In genomic region chr20:23409800-23410199, GRCh38 we compare ENCODE assay signal across 22 cellular contexts. TPM values are rescaled to one million over a fixed set of nuclear protein-coding genes. Genes with fewer than 3 reads are reported as not detected.
DNase-seq lines count a peak whose midpoint lies in the region; ATAC-seq, FAIRE-seq and TF ChIP-seq lines count a peak whose summit lies in the region.
"Had no signal": no experiment of that assay in that cellular context is flagged by ENCODE, and none has a peak within 500 bp of the region (broad histone marks: within the 10 kb centered on the region; RNA-seq: fewer than 3 reads in every experiment).

No MANE protein-coding gene starts in this region.

- no peak for FAIRE-seq in H1 (lab: Jason Lieb, UNC)
- FAIRE-seq: A549, D721Med, G401.6, GM12891 had no signal

- no peaks in the 10 kb centered on the region for H3K23me2 ChIP-seq in H1 (ENCODE audit: low read depth, low read length)

- WGBS in H1 (ENCODE audit: extremely low coverage in 1 of 2, insufficient coverage in 1 of 2, insufficient read length in 1 of 2, insufficient replicate concordance in 2 of 2, low coverage in 1 of 2, low lambda C conversion rate in 2 of 2, missing lambda C conversion rate in 1 of 2), 2 experiments: 77% methylated on average over 3 of the region's 3 CpGs; no CpG with 5 or more reads in 1 of the 2 experiments
- no CpG with 5 or more reads among the region's 3 CpGs for whole genome bisulfite sequencing in mesendoderm (ENCODE audit: extremely low coverage, insufficient coverage, low lambda C conversion rate)

- no peak for TF ChIP-seq CTCF in GM23338 (conservative IDR thresholded peaks at IDR 0.05; ENCODE audit: low read depth in 2 of 2)
- TF ChIP-seq CTCF in H1 (IDR thresholded peaks at IDR 0.05; ENCODE audit: control extremely low read depth in 1 of 3, insufficient read depth in 1 of 3, low read depth in 1 of 3, low read length in 3 of 3): no peak

- H2AFZ ChIP-seq in GM23338 (no peak overlapping the region), H1 (ENCODE audit: low read length) (no peak overlapping the region)

- H3K4me1 ChIP-seq in GM23338 (ENCODE audit: insufficient read depth): peaks cover 17% of the 10 kb centered on the region
- peaks cover 0 to 3% (median 1%) of the 10 kb centered on the region in 4 experiments; a peak in 3 of 7 replicates for H3K4me1 ChIP-seq in H1 (replicated peaks in 1 of 4; ENCODE audit: control insufficient read depth in 3 of 4, insufficient read depth in 4 of 4, low read length in 3 of 4)
- no peaks in the 10 kb centered on the region for H3K4me1 ChIP-seq in mesendoderm (ENCODE audit: control insufficient read depth, low read depth, low read length)

- CTCF ChIA-PET in H1 (lab: Charles Lee; ENCODE audit: partially characterized antibody): interaction anchor here (0.7 to 1.5 kb wide), 5 partner anchors 10 to 37 kb away, joined by 3 to 5 read pairs (median 3); partner anchors contain the start of gene NAPB

- no peaks in the 10 kb centered on the region for H3K36me3 ChIP-seq in GM23338 (ENCODE audit: insufficient read depth)
- no peaks in the 10 kb centered on the region for H3K36me3 ChIP-seq in H1 (ENCODE audit: control insufficient read depth in 2 of 4, insufficient read depth in 4 of 4, low read length in 3 of 4)
- H3K36me3 ChIP-seq in mesendoderm (ENCODE audit: control insufficient read depth, insufficient read depth, low read length): no peaks in the 10 kb centered on the region
- H3K36me3 ChIP-seq: HAP-1 had no signal

- H3K4me3 ChIP-seq in GM23338 (no peak overlapping the region), H1 (ENCODE audit: extremely low read depth in 1 of 4, insufficient read depth in 2 of 4, low read depth in 3 of 4, low read length in 4 of 4) (no peak overlapping the region), mesendoderm (ENCODE audit: low read length) (no peak overlapping the region)
- peak overlapping the region; percentile 8 for H3K4me3 ChIP-seq in Jurkat, Clone E6-1 (ENCODE audit: low read length)
- H3K4me3 ChIP-seq: A549, HAP-1 had no signal

- H3K27ac Mint-ChIP-seq in GM23338: no peak overlapping the region
- H3K27ac Mint-ChIP-seq: CD8-positive, alpha-beta T cell had no signal

- no peak overlapping the region for H3K27ac ChIP-seq in GM23338 (ENCODE audit: low read depth)
- H3K27ac ChIP-seq in H1 (ENCODE audit: low read depth, low read length): no peak overlapping the region
- no peak overlapping the region for H3K27ac ChIP-seq in mesendoderm (ENCODE audit: low read depth, low read length)
- H3K27ac ChIP-seq: A549 had no signal

- no peak overlapping the region for H4K91ac ChIP-seq in H1 (replicated peaks; ENCODE audit: insufficient read length, low read length)

- H3K18ac ChIP-seq in H1 (ENCODE audit: extremely low read depth, low read length): no peak overlapping the region
- H3K18ac ChIP-seq in mesendoderm (ENCODE audit: low read length): no peak overlapping the region

- no peak for TF ChIP-seq POLR2A in H1 (IDR thresholded peaks at IDR 0.05; ENCODE audit: control extremely low read depth in 1 of 2, low read depth in 2 of 2, low read length in 2 of 2)

- H3K9me2 ChIP-seq in GM23338 (ENCODE audit: insufficient read depth): no peaks in the 10 kb centered on the region

- no peaks in the 10 kb centered on the region for H3K27me3 Mint-ChIP-seq in GM23338 (ENCODE audit: insufficient read depth, low read depth, poor library complexity)
- H3K27me3 Mint-ChIP-seq: IgD-negative memory B cell had no signal

- no peak overlapping the region for H2BK20ac ChIP-seq in H1 (ENCODE audit: low read length)

- POLR2A ChIA-PET in H1 (lab: Charles Lee; ENCODE audit: partially characterized antibody): interaction anchor here (0.8 to 1.5 kb wide), 2 partner anchors 9 to 12 kb away, joined by 3 to 4 read pairs; partner anchors contain the start of gene NAPB

- H3K4me1 Mint-ChIP-seq in GM23338: peaks cover 13% of the 10 kb centered on the region; the same call in 2 of the 3 replicates

- no peak overlapping the region for H3K14ac ChIP-seq in H1 (ENCODE audit: insufficient read length)

- H3K36me3 Mint-ChIP-seq in GM23338 (ENCODE audit: low read depth): no peaks in the 10 kb centered on the region
- H3K36me3 Mint-ChIP-seq: IgD-negative memory B cell had no signal

- no peaks in the 10 kb centered on the region for H3K9me3 Mint-ChIP-seq in GM23338
- H3K9me3 Mint-ChIP-seq: CD14-positive monocyte; CD8-positive, alpha-beta T cell; IgD-negative memory B cell had no signal

- H3K4me3 Mint-ChIP-seq in GM23338: no peak overlapping the region
- H3K4me3 Mint-ChIP-seq: CD14-positive monocyte; CD8-positive, alpha-beta T cell; IgD-negative memory B cell had no signal

- no peaks in the 10 kb centered on the region for H3K27me3 ChIP-seq in GM23338 (ENCODE audit: insufficient read depth)
- no peaks in the 10 kb centered on the region for H3K27me3 ChIP-seq in H1 (replicated peaks in 1 of 4; ENCODE audit: control insufficient read depth in 3 of 4, extremely low read depth in 1 of 4, insufficient read depth in 3 of 4, low read length in 3 of 4)
- no peaks in the 10 kb centered on the region for H3K27me3 ChIP-seq in mesendoderm (ENCODE audit: insufficient read depth, low read length, poor library complexity)

- H4K8ac ChIP-seq in H1 (ENCODE audit: extremely low read depth, insufficient read depth, low read length): no peak overlapping the region
- H4K8ac ChIP-seq in mesendoderm (ENCODE audit: low read depth, low read length): no peak overlapping the region

- no peaks in the 10 kb centered on the region for H3K9me3 ChIP-seq in H1 (ENCODE audit: insufficient read depth in 2 of 2, low read depth in 1 of 2, low read length in 1 of 2)
- H3K9me3 ChIP-seq: A549, HAP-1 had no signal

- ATAC-seq in GM23338: peak; percentile 61
- ATAC-seq in GM19328 (IDR thresholded peaks at IDR 0.05; ENCODE audit: unreplicated experiment): no peak
- ATAC-seq: A549; CD8-positive, alpha-beta T cell had no signal

- H3K4ac ChIP-seq in H1 (replicated peaks; ENCODE audit: insufficient read length, low read depth, low read length): no peak overlapping the region
- H3K4ac ChIP-seq in mesendoderm (ENCODE audit: low read depth, low read length): no peak overlapping the region

- H2BK15ac ChIP-seq in H1 (ENCODE audit: low read length) (no peak overlapping the region), mesendoderm (replicated peaks; ENCODE audit: low read depth) (no peak overlapping the region)

- H3F3A ChIP-seq in GM23338 (replicated peaks; ENCODE audit: low read depth): no peaks in the 10 kb centered on the region

- DNase-seq in GM23338 (ENCODE audit: low spot score) (peak; percentile 11), H1 (ENCODE audit: low read depth in 1 of 2, low spot score in 2 of 2) (no peak), mesendoderm (no peak), NCI-H1694 treated with DMSO at 0.1 percent for 48 hours (lab: John Stamatoyannopoulos, UW) (no peak), glomerular visceral epithelial cell (ENCODE audit: extremely low spot score) (no peak)
- no peak for DNase-seq in Jurkat, Clone E6-1 (ENCODE audit: low read depth, low spot score)
- DNase-seq: CD8-positive, alpha-beta T cell; COR-L47; DMS153; DMS79 treated with DMSO at 0.1 percent for 48 hours; EL; GOT3 had no signal

- no peak overlapping the region for H3K4me2 ChIP-seq in GM23338
- H3K4me2 ChIP-seq in H1 (ENCODE audit: insufficient read depth in 1 of 2, low read depth in 2 of 2, low read length in 2 of 2): no peak overlapping the region
- no peak overlapping the region for H3K4me2 ChIP-seq in mesendoderm (ENCODE audit: low read length)
- H3K4me2 ChIP-seq: A549 had no signal

- H3K79me1 ChIP-seq in H1 (ENCODE audit: low read depth, low read length) (0 out of 2 replicates have a peak, but pooled peaks cover 6% of the 10 kb centered on the region), mesendoderm (ENCODE audit: low read length) (peaks cover 21% of the 10 kb centered on the region)

- no peak overlapping the region for H2BK120ac ChIP-seq in H1 (replicated peaks; ENCODE audit: low read depth, low read length)
- H2BK120ac ChIP-seq in mesendoderm (ENCODE audit: low read depth, low read length): no peak overlapping the region

- no peak overlapping the region for H2BK12ac ChIP-seq in H1 (ENCODE audit: low read depth, low read length)

- no peak for TF ChIP-seq RAD21 in H1 (IDR thresholded peaks at IDR 0.05 in 1 of 2, conservative IDR thresholded peaks at IDR 0.05 in 1 of 2; ENCODE audit: low read depth in 2 of 2, low read length in 2 of 2)

- H3K9ac ChIP-seq in H1 (replicated peaks in 1 of 4; ENCODE audit: extremely low read depth in 1 of 4, low read depth in 3 of 4, low read length in 3 of 4) (no peak overlapping the region), mesendoderm (ENCODE audit: low read length) (peak overlapping the region; percentile 24)

- H2BK5ac ChIP-seq in H1 (ENCODE audit: low read depth, low read length) (no peak overlapping the region), mesendoderm (ENCODE audit: low read length) (no peak overlapping the region)

- no peak overlapping the region for H3K56ac ChIP-seq in H1 (replicated peaks; ENCODE audit: insufficient read length, low read depth, low read length)
- no peak overlapping the region for H3K56ac ChIP-seq in mesendoderm (ENCODE audit: low read length)

- H4K5ac ChIP-seq in H1 (ENCODE audit: insufficient read length, low read depth, low read length) (no peak overlapping the region), mesendoderm (ENCODE audit: low read length) (no peak overlapping the region)

- H4K20me1 ChIP-seq in GM23338 (replicated peaks; ENCODE audit: insufficient read depth) (peaks cover 54% of the 10 kb centered on the region), H1 (replicated peaks in 1 of 2; ENCODE audit: control insufficient read depth in 1 of 2, insufficient read depth in 2 of 2, low read length in 2 of 2) (peaks cover 5 to 19% of the 10 kb centered on the region in 2 experiments)

- peaks cover 100% of the 10 kb centered on the region for H3K79me2 ChIP-seq in GM23338 (replicated peaks; ENCODE audit: insufficient read depth)
- H3K79me2 ChIP-seq in H1 (ENCODE audit: control insufficient read depth in 1 of 2, insufficient read depth in 2 of 2, low read length in 2 of 2): peaks cover 8 to 99% of the 10 kb centered on the region in 2 experiments
- peaks cover 33% of the 10 kb centered on the region for H3K79me2 ChIP-seq in mesendoderm (ENCODE audit: control insufficient read depth, insufficient read depth, low read length)

- H2AK5ac ChIP-seq in H1 (ENCODE audit: low read depth, low read length) (no peak overlapping the region), mesendoderm (ENCODE audit: low read length) (no peak overlapping the region)

- TF ChIP-seq EP300 in H1 (IDR thresholded peaks at IDR 0.05; ENCODE audit: borderline replicate concordance in 1 of 2, low read depth in 2 of 2, low read length in 2 of 2): no peak

- H3K23ac ChIP-seq in H1 (ENCODE audit: insufficient read length): no peak overlapping the region
- H3K23ac ChIP-seq in mesendoderm (ENCODE audit: low read length): no peak overlapping the region

RNA-seq across cellular contexts. Expression of gene NAPB, which starts 11.5 kb away (rescaled TPM):
- 12.9 and 18.1 TPM in 2 replicates for total RNA-seq in GM23338 (2014; rRNA removed; shearing (Covaris generic))
- polyA plus RNA-seq in GM23338 (2016; fragmentation: Nextera tagmentation; extraction: Ambion mirVana): 7.3 and 8.1 TPM in 2 replicates
- 8.5 TPM for polyA plus RNA-seq in Jurkat, Clone E6-1 (2012; ENCODE audit: insufficient read depth, insufficient read length)
- total RNA-seq in H1 (2021; fragmentation: NEBNext Ultra II Directional; extraction: Animal tissue kit (Norgen Biotek cat#: 25700)): 12.3 and 12.8 TPM in 2 replicates
- 3.5 and 6.2 TPM in 2 replicates for polyA plus RNA-seq in H1 (2011; rRNA removed)
- 9.2 TPM for polyA plus RNA-seq in H1 (2011; cell fraction: cytosol; rRNA removed)
- 4.4 TPM for polyA plus RNA-seq in H1 (2011; cell fraction: nucleus; rRNA removed)
- polyA plus RNA-seq in H1 (2012, experiment 1 of 2): 6.8 to 9.9 TPM (median 8.6 TPM) in 4 replicates
- 0.73 TPM for polyA plus RNA-seq in H1 (2012, experiment 2 of 2)
- polyA plus RNA-seq in H1 (2013, experiment 1 of 2): 6.0 TPM
- 5.6 TPM for polyA plus RNA-seq in H1 (2013, experiment 2 of 2)
- polyA minus RNA-seq in H1 (2011; rRNA and poly(A)+ RNA removed): 7.5 and 9.9 TPM in 2 replicates
- polyA minus RNA-seq in H1 (2011; cell fraction: cytosol; rRNA and poly(A)+ RNA removed): 7.9 TPM
- polyA minus RNA-seq in H1 (2011; cell fraction: nucleus; rRNA and poly(A)+ RNA removed): 18.6 TPM
- 4.2 TPM for polyA plus RNA-seq in mesendoderm (2013, experiment 1 of 2)
- polyA plus RNA-seq in mesendoderm (2013, experiment 2 of 2): 4.4 TPM

RNA-seq across cellular contexts. Expression of gene CSTL1, which starts 29.7 kb away (rescaled TPM):
- not detected in 2 replicates for total RNA-seq in GM23338 (2014; rRNA removed; shearing (Covaris generic))
- not detected in 2 replicates for polyA plus RNA-seq in GM23338 (2016; fragmentation: Nextera tagmentation; extraction: Ambion mirVana)
- polyA plus RNA-seq in Jurkat, Clone E6-1 (2012; ENCODE audit: insufficient read depth, insufficient read length): not detected
- total RNA-seq in H1 (2021; fragmentation: NEBNext Ultra II Directional; extraction: Animal tissue kit (Norgen Biotek cat#: 25700)): not detected in 2 replicates
- not detected in 2 replicates for polyA plus RNA-seq in H1 (2011; rRNA removed)
- polyA plus RNA-seq in H1 (2011; cell fraction: cytosol; rRNA removed): not detected
- polyA plus RNA-seq in H1 (2011; cell fraction: nucleus; rRNA removed): not detected
- not detected in 4 replicates for polyA plus RNA-seq in H1 (2012, experiment 1 of 2)
- not detected for polyA plus RNA-seq in H1 (2012, experiment 2 of 2)
- not detected for polyA plus RNA-seq in H1 (2013, experiment 1 of 2)
- polyA plus RNA-seq in H1 (2013, experiment 2 of 2): not detected
- polyA minus RNA-seq in H1 (2011; rRNA and poly(A)+ RNA removed): not detected in 2 replicates
- not detected for polyA minus RNA-seq in H1 (2011; cell fraction: cytosol; rRNA and poly(A)+ RNA removed)
- polyA minus RNA-seq in H1 (2011; cell fraction: nucleus; rRNA and poly(A)+ RNA removed): not detected
- polyA plus RNA-seq in mesendoderm (2013, experiment 1 of 2): not detected
- polyA plus RNA-seq in mesendoderm (2013, experiment 2 of 2): not detected
- total RNA-seq: CD8-positive, alpha-beta T cell; HT-29 had no signal
- polyA plus RNA-seq: A549, BJ, CD14-positive monocyte, IgD-negative memory B cell had no signal

RNA-seq across cellular contexts. Expression of gene CST11, which starts 42.9 kb away (rescaled TPM):
- total RNA-seq in GM23338 (2014; rRNA removed; shearing (Covaris generic)): not detected in 2 replicates
- polyA plus RNA-seq in GM23338 (2016; fragmentation: Nextera tagmentation; extraction: Ambion mirVana) (0.73 TPM in 1 of 2 replicates, not detected in the other), H1 (2011; rRNA removed) (0.72 and 2.0 TPM in 2 replicates)
- not detected for polyA plus RNA-seq in Jurkat, Clone E6-1 (2012; ENCODE audit: insufficient read depth, insufficient read length)
- not detected in 2 replicates for total RNA-seq in H1 (2021; fragmentation: NEBNext Ultra II Directional; extraction: Animal tissue kit (Norgen Biotek cat#: 25700))
- polyA plus RNA-seq in H1 (2011; cell fraction: cytosol; rRNA removed): 1.2 TPM
- 0.81 TPM for polyA plus RNA-seq in H1 (2011; cell fraction: nucleus; rRNA removed)
- polyA plus RNA-seq in H1 (2012, experiment 1 of 2): 0.79 to 2.8 TPM (median 2.4 TPM) in 4 replicates
- not detected for polyA plus RNA-seq in H1 (2012, experiment 2 of 2)
- not detected for polyA plus RNA-seq in H1 (2013, experiment 1 of 2)
- polyA plus RNA-seq in H1 (2013, experiment 2 of 2): 0.22 TPM
- not detected in 2 replicates for polyA minus RNA-seq in H1 (2011; rRNA and poly(A)+ RNA removed)
- not detected for polyA minus RNA-seq in H1 (2011; cell fraction: cytosol; rRNA and poly(A)+ RNA removed)
- polyA minus RNA-seq in H1 (2011; cell fraction: nucleus; rRNA and poly(A)+ RNA removed): not detected
- 0.46 TPM for polyA plus RNA-seq in mesendoderm (2013, experiment 1 of 2)
- 0.71 TPM for polyA plus RNA-seq in mesendoderm (2013, experiment 2 of 2)
- total RNA-seq: CD8-positive, alpha-beta T cell; HT-29 had no signal
- polyA plus RNA-seq: A549, BJ, CD14-positive monocyte, IgD-negative memory B cell had no signal

RNA-seq across cellular contexts. Expression of gene GZF1, which starts 47.8 kb away (rescaled TPM):
- total RNA-seq in GM23338 (2014; rRNA removed; shearing (Covaris generic)): 15.7 and 17.3 TPM in 2 replicates
- 3.7 and 4.2 TPM in 2 replicates for polyA plus RNA-seq in GM23338 (2016; fragmentation: Nextera tagmentation; extraction: Ambion mirVana)
- polyA plus RNA-seq in Jurkat, Clone E6-1 (2012; ENCODE audit: insufficient read depth, insufficient read length): 13.2 TPM
- 11.9 and 14.5 TPM in 2 replicates for total RNA-seq in H1 (2021; fragmentation: NEBNext Ultra II Directional; extraction: Animal tissue kit (Norgen Biotek cat#: 25700))
- polyA plus RNA-seq in H1 (2011; rRNA removed): 8.2 and 16.2 TPM in 2 replicates
- 15.2 TPM for polyA plus RNA-seq in H1 (2011; cell fraction: cytosol; rRNA removed)
- 51.0 TPM for polyA plus RNA-seq in H1 (2011; cell fraction: nucleus; rRNA removed)
- 7.7 to 14.7 TPM (median 10.5 TPM) in 4 replicates for polyA plus RNA-seq in H1 (2012, experiment 1 of 2)
- 1.1 TPM for polyA plus RNA-seq in H1 (2012, experiment 2 of 2)
- 4.6 TPM for polyA plus RNA-seq in H1 (2013, experiment 1 of 2)
- 4.8 TPM for polyA plus RNA-seq in H1 (2013, experiment 2 of 2)
- polyA minus RNA-seq in H1 (2011; rRNA and poly(A)+ RNA removed): 56.7 and 63.7 TPM in 2 replicates
- polyA minus RNA-seq in H1 (2011; cell fraction: cytosol; rRNA and poly(A)+ RNA removed): 13.9 TPM
- 40.3 TPM for polyA minus RNA-seq in H1 (2011; cell fraction: nucleus; rRNA and poly(A)+ RNA removed)
- polyA plus RNA-seq in mesendoderm (2013, experiment 1 of 2): 7.1 TPM
- polyA plus RNA-seq in mesendoderm (2013, experiment 2 of 2): 7.1 TPM

RNA-seq across cellular contexts. Expression of gene NXT1, which starts 59.2 kb away (rescaled TPM):
- 30.2 and 40.5 TPM in 2 replicates for total RNA-seq in GM23338 (2014; rRNA removed; shearing (Covaris generic))
- 34.4 and 39.1 TPM in 2 replicates for polyA plus RNA-seq in GM23338 (2016; fragmentation: Nextera tagmentation; extraction: Ambion mirVana)
- polyA plus RNA-seq in Jurkat, Clone E6-1 (2012; ENCODE audit: insufficient read depth, insufficient read length): 55.2 TPM
- 20.4 and 23.1 TPM in 2 replicates for total RNA-seq in H1 (2021; fragmentation: NEBNext Ultra II Directional; extraction: Animal tissue kit (Norgen Biotek cat#: 25700))
- 24.3 and 26.5 TPM in 2 replicates for polyA plus RNA-seq in H1 (2011; rRNA removed)
- polyA plus RNA-seq in H1 (2011; cell fraction: cytosol; rRNA removed): 24.9 TPM
- polyA plus RNA-seq in H1 (2011; cell fraction: nucleus; rRNA removed): 19.2 TPM
- polyA plus RNA-seq in H1 (2012, experiment 1 of 2): 15.1 to 22.8 TPM (median 18.6 TPM) in 4 replicates
- polyA plus RNA-seq in H1 (2012, experiment 2 of 2): 26.4 TPM
- polyA plus RNA-seq in H1 (2013, experiment 1 of 2): 23.3 TPM
- polyA plus RNA-seq in H1 (2013, experiment 2 of 2): 22.5 TPM
- 13.0 and 14.3 TPM in 2 replicates for polyA minus RNA-seq in H1 (2011; rRNA and poly(A)+ RNA removed)
- polyA minus RNA-seq in H1 (2011; cell fraction: cytosol; rRNA and poly(A)+ RNA removed): 9.3 TPM
- 7.2 TPM for polyA minus RNA-seq in H1 (2011; cell fraction: nucleus; rRNA and poly(A)+ RNA removed)
- 29.9 TPM for polyA plus RNA-seq in mesendoderm (2013, experiment 1 of 2)
- 29.7 TPM for polyA plus RNA-seq in mesendoderm (2013, experiment 2 of 2)
